In the genomic region with DNA sequence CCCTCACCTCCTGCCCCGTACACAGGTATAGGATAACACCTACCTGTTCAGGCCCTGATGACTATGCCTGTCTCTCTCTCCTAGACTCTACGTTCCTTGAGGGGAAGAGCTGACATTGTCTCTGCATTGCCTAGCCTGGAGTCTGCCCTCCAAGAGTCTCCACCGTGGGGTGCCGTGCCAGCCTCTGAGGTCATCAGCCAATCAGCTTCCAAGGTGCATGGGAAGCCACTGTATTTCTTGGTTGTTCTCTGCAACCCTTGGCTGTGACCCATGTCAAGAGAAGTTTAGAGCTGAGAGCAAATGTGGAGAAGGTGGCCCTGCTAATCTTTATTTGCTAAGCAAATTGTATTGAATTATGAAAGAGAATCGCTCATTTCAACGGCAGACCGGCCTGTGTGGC, we compare ENCODE assay signal across 25 cellular contexts.
"Had no signal": no experiment of that assay in that cellular context is flagged by ENCODE, and none has a peak within 500 bp of the region (broad histone marks: within the 10 kb centered on the region; RNA-seq: fewer than 3 reads in every experiment).

No MANE protein-coding gene starts in this region.

- H3K4me1 ChIP-seq: ascending aorta, breast epithelium, foreskin keratinocyte, psoas muscle, tibial artery had no signal

- H3K27ac ChIP-seq: adrenal gland, ascending aorta, breast epithelium, coronary artery, foreskin keratinocyte, neutrophil, ovary, psoas muscle, skin epidermis, tibial artery had no signal

- H3K9me3 ChIP-seq: adrenal gland, ascending aorta, breast epithelium, neutrophil, ovary, psoas muscle, tibial artery had no signal

- ATAC-seq: activated T-helper 17 cell treated with anti-CD3 and anti-CD28 coated beads, Interleukin-2, amount 50 U/mL, for 72 hours; foreskin keratinocyte; left cardiac atrium; psoas muscle; right cardiac atrium had no signal

- H3K36me3 Mint-ChIP-seq: activated naive CD8-positive, alpha-beta T cell; natural killer cell treated with Interleukin-12 subunit alpha and Interleukin-12 subunit beta and Interleukin-15 and Interleukin-18, amount 100 ng/mL, for 72 hours had no signal

- H3K4me3 Mint-ChIP-seq: activated naive CD8-positive, alpha-beta T cell; activated T-cell treated with anti-CD3 and anti-CD28 coated beads, Interleukin-2, amount 50 U/mL, for 24 hours; activated T-helper 17 cell treated with anti-CD3 and anti-CD28 coated beads, Interleukin-2, amount 50 U/mL, for 72 hours; central memory CD8-positive, alpha-beta T cell; natural killer cell treated with Interleukin-12 subunit alpha and Interleukin-12 subunit beta and Interleukin-15 and Interleukin-18, amount 100 ng/mL, for 72 hours; stimulated activated naive CD8-positive, alpha-beta T cell treated with anti-CD3 and anti-CD28 coated beads, Interleukin-15, Interleukin-2, amounts not matched to agents 100 ng/mL and 50 ng/mL, for 24 hours had no signal

- H3K27ac Mint-ChIP-seq: activated naive CD8-positive, alpha-beta T cell; activated T-cell treated with anti-CD3 and anti-CD28 coated beads, Interleukin-2, amount 50 U/mL, for 24 hours; activated T-helper 17 cell treated with anti-CD3 and anti-CD28 coated beads, Interleukin-2, amount 50 U/mL, for 72 hours; natural killer cell treated with Interleukin-12 subunit alpha and Interleukin-12 subunit beta and Interleukin-15 and Interleukin-18, amount 100 ng/mL, for 72 hours; stimulated activated naive CD8-positive, alpha-beta T cell treated with anti-CD3 and anti-CD28 coated beads, Interleukin-15, Interleukin-2, amounts not matched to agents 100 ng/mL and 50 ng/mL, for 24 hours had no signal

- H3K36me3 ChIP-seq: adrenal gland, ascending aorta, breast epithelium, neutrophil, ovary, tibial artery had no signal

- H3K27me3 ChIP-seq: adrenal gland, ascending aorta, breast epithelium, ovary had no signal

- DNase-seq: activated CD4-positive, alpha-beta T cell treated with anti-CD3 and anti-CD28 coated beads for 1 hour; activated CD4-positive, alpha-beta T cell treated with anti-CD3 and anti-CD28 coated beads, Interleukin-2, amount 50 U/mL, for 1 hour; activated CD8-positive, alpha-beta memory T cell treated with anti-CD3 and anti-CD28 coated beads for 24 hours; activated CD8-positive, alpha-beta memory T cell treated with anti-CD3 and anti-CD28 coated beads, Interleukin-2, amount 50 U/mL, for 4 hours; activated naive CD4-positive, alpha-beta T cell; activated T-cell treated with anti-CD3 and anti-CD28 coated beads, Interleukin-2, amount 50 U/mL, for 24 hours; adrenal gland; foreskin keratinocyte; left cardiac atrium; ovary; psoas muscle; stimulated activated CD4-positive, alpha-beta T cell treated with anti-CD3 and anti-CD28 coated beads, Interleukin-1b, Interleukin-23, amount 100 ng/mL, for 48 hours; T-helper 9 cell; tibial artery had no signal

- H3K9me3 Mint-ChIP-seq: activated T-cell treated with anti-CD3 and anti-CD28 coated beads, Interleukin-2, amount 50 U/mL, for 24 hours; activated T-helper 17 cell treated with anti-CD3 and anti-CD28 coated beads, Interleukin-2, amount 50 U/mL, for 72 hours; central memory CD8-positive, alpha-beta T cell; natural killer cell treated with Interleukin-12 subunit alpha and Interleukin-12 subunit beta and Interleukin-15 and Interleukin-18, amount 100 ng/mL, for 72 hours; stimulated activated naive CD8-positive, alpha-beta T cell treated with anti-CD3 and anti-CD28 coated beads, Interleukin-15, Interleukin-2, amounts not matched to agents 100 ng/mL and 50 ng/mL, for 24 hours had no signal

- H3K4me3 ChIP-seq: adrenal gland, ascending aorta, breast epithelium, coronary artery, ovary, psoas muscle, skin epidermis, tibial artery had no signal

- H3K4me1 Mint-ChIP-seq: activated T-helper 17 cell treated with anti-CD3 and anti-CD28 coated beads, Interleukin-2, amount 50 U/mL, for 72 hours; central memory CD8-positive, alpha-beta T cell had no signal

- H3K27me3 Mint-ChIP-seq: stimulated activated naive CD8-positive, alpha-beta T cell treated with anti-CD3 and anti-CD28 coated beads, Interleukin-15, Interleukin-2, amounts not matched to agents 100 ng/mL and 50 ng/mL, for 24 hours had no signal
